In genomic region chr7:138066954-138067394, GRCh38 we compare ENCODE assay signal across 26 cellular contexts. TPM values are rescaled to one million over a fixed set of nuclear protein-coding genes. Genes with fewer than 3 reads are reported as not detected.
A peak's percentile ranks its signal among the peaks of the same experiment; 100 is the strongest.
DNase-seq lines count a peak whose midpoint lies in the region; ATAC-seq and TF ChIP-seq lines count a peak whose summit lies in the region.
"Had no signal": no experiment of that assay in that cellular context is flagged by ENCODE, and none has a peak within 500 bp of the region (broad histone marks: within the 10 kb centered on the region; RNA-seq: fewer than 3 reads in every experiment).

No MANE protein-coding gene starts in this region.

- DNase-seq in GM23338 (ENCODE audit: low spot score) (no peak), left lobe of liver (ENCODE audit: low spot score) (no peak), DMS53 treated with DMSO at 0.1 percent for 48 hours (lab: John Stamatoyannopoulos, UW; ENCODE audit: unreplicated experiment) (no peak), neural progenitor cell (ENCODE audit: low spot score) (no peak)
- no peak for DNase-seq in effector CD4-positive, alpha-beta T cell
- DNase-seq in activated CD4-positive, alpha-beta T cell treated with anti-CD3 and anti-CD28 coated beads for 1 hour = no peak
- DNase-seq: ACHN; activated CD4-positive, alpha-beta T cell treated with anti-CD3 and anti-CD28 coated beads, Interleukin-2, amount 10 ng/mL, durations not matched to agents 24 days and 14 days; activated naive CD4-positive, alpha-beta T cell treated with anti-CD3 and anti-CD28 coated beads, Interleukin-2, amount 10 ng/mL, durations not matched to agents 7 days and 5 days; DMS153; effector memory CD8-positive, alpha-beta T cell; glutamatergic neuron; GM23248; MM.1S; naive B cell; NCI-H1694 treated with DMSO at 0.1 percent for 48 hours; NCI-H446; ovary had no signal

- TF ChIP-seq CTCF in GM23338 (conservative IDR thresholded peaks at IDR 0.05; ENCODE audit: low read depth in 2 of 2) = no peak
- no peak for TF ChIP-seq CTCF in neural progenitor cell (IDR thresholded peaks at IDR 0.05)

- no peak overlapping the region for H3K27ac Mint-ChIP-seq in GM23338
- H3K27ac Mint-ChIP-seq in neural progenitor cell = no peak overlapping the region
- H3K27ac Mint-ChIP-seq: activated CD4-positive, alpha-beta T cell treated with anti-CD3 and anti-CD28 coated beads, Interleukin-2, amount 10 ng/mL, durations not matched to agents 24 days and 14 days; activated naive CD4-positive, alpha-beta T cell treated with anti-CD3 and anti-CD28 coated beads, Interleukin-2, amount 10 ng/mL, durations not matched to agents 7 days and 5 days; effector memory CD8-positive, alpha-beta T cell; IgD-negative memory B cell; naive B cell; stimulated activated naive CD8-positive, alpha-beta T cell treated with anti-CD3 and anti-CD28 coated beads, Interleukin-15, Interleukin-2, amounts not matched to agents 100 ng/mL and 50 ng/mL, for 24 hours; type B pancreatic cell had no signal

- H2AFZ ChIP-seq in GM23338 (peak overlapping the region; percentile 16; the same call in 1 of the 2 replicates), neural progenitor cell (replicated peaks) (no peak overlapping the region)
- H2AFZ ChIP-seq: GM23248 had no signal

- no peaks in the 10 kb centered on the region for H3K9me3 ChIP-seq in neural progenitor cell (ENCODE audit: low read depth)
- H3K9me3 ChIP-seq: ovary had no signal

- no peak overlapping the region for H3K27ac ChIP-seq in GM23338 (ENCODE audit: low read depth)
- H3K27ac ChIP-seq in neural progenitor cell = no peak overlapping the region
- H3K27ac ChIP-seq: GM23248, ovary had no signal

- H3K4me2 ChIP-seq in GM23338 (no peak overlapping the region), neural progenitor cell (no peak overlapping the region)

- H3K9me2 ChIP-seq in GM23338 (ENCODE audit: insufficient read depth) = no peaks in the 10 kb centered on the region

- no peak overlapping the region for H3K9ac ChIP-seq in neural progenitor cell
- H3K9ac ChIP-seq: GM23248 had no signal

- H4K20me1 ChIP-seq in GM23338 (replicated peaks; ENCODE audit: insufficient read depth) (no peaks in the 10 kb centered on the region), neural progenitor cell (ENCODE audit: low read depth) (no peaks in the 10 kb centered on the region)

- H3K4me1 Mint-ChIP-seq in GM23338 (peaks cover 14% of the 10 kb centered on the region; the same call in 2 of the 3 replicates), neural progenitor cell (peaks cover 14% of the 10 kb centered on the region)
- H3K4me1 Mint-ChIP-seq: activated CD4-positive, alpha-beta T cell treated with anti-CD3 and anti-CD28 coated beads, Interleukin-2, amount 10 ng/mL, durations not matched to agents 24 days and 14 days; activated naive CD4-positive, alpha-beta T cell treated with anti-CD3 and anti-CD28 coated beads, Interleukin-2, amount 10 ng/mL, durations not matched to agents 7 days and 5 days; IgD-negative memory B cell had no signal

- H3K79me2 ChIP-seq in GM23338 (replicated peaks; ENCODE audit: insufficient read depth) (no peaks in the 10 kb centered on the region), neural progenitor cell (ENCODE audit: low read depth) (no peaks in the 10 kb centered on the region)

- H3K36me3 ChIP-seq in GM23338 (ENCODE audit: insufficient read depth) (no peaks in the 10 kb centered on the region), neural progenitor cell (no peaks in the 10 kb centered on the region)
- H3K36me3 ChIP-seq: ovary had no signal

- H3K4me3 ChIP-seq in GM23338 (no peak overlapping the region), neural progenitor cell (no peak overlapping the region)
- H3K4me3 ChIP-seq: GM23248, ovary had no signal

- no peaks in the 10 kb centered on the region for H3K27me3 ChIP-seq in GM23338 (ENCODE audit: insufficient read depth)
- H3K27me3 ChIP-seq in neural progenitor cell = no peaks in the 10 kb centered on the region
- H3K27me3 ChIP-seq: ovary had no signal

- H3K27me3 Mint-ChIP-seq in GM23338 (ENCODE audit: insufficient read depth, low read depth, poor library complexity) (no peaks in the 10 kb centered on the region), neural progenitor cell (ENCODE audit: insufficient read depth, low read depth) (no peaks in the 10 kb centered on the region)
- H3K27me3 Mint-ChIP-seq: activated CD4-positive, alpha-beta T cell treated with anti-CD3 and anti-CD28 coated beads, Interleukin-2, amount 10 ng/mL, durations not matched to agents 24 days and 14 days; activated naive CD4-positive, alpha-beta T cell treated with anti-CD3 and anti-CD28 coated beads, Interleukin-2, amount 10 ng/mL, durations not matched to agents 7 days and 5 days; type B pancreatic cell had no signal

- H3K9me3 Mint-ChIP-seq in GM23338 (no peaks in the 10 kb centered on the region), neural progenitor cell (no peaks in the 10 kb centered on the region)
- H3K9me3 Mint-ChIP-seq: activated CD4-positive, alpha-beta T cell treated with anti-CD3 and anti-CD28 coated beads, Interleukin-2, amount 10 ng/mL, durations not matched to agents 24 days and 14 days; activated naive CD4-positive, alpha-beta T cell treated with anti-CD3 and anti-CD28 coated beads, Interleukin-2, amount 10 ng/mL, durations not matched to agents 7 days and 5 days; effector memory CD8-positive, alpha-beta T cell; naive B cell; stimulated activated naive CD8-positive, alpha-beta T cell treated with anti-CD3 and anti-CD28 coated beads, Interleukin-15, Interleukin-2, amounts not matched to agents 100 ng/mL and 50 ng/mL, for 24 hours; type B pancreatic cell had no signal

- ATAC-seq in GM18907 (IDR thresholded peaks at IDR 0.05; ENCODE audit: unreplicated experiment) (peak; percentile 91), GM23338 (no peak), HG03175 (IDR thresholded peaks at IDR 0.05; ENCODE audit: unreplicated experiment) (peak; percentile 73), left lobe of liver (peak; percentile 21)
- ATAC-seq: effector memory CD8-positive, alpha-beta T cell had no signal

- H3K36me3 Mint-ChIP-seq in GM23338 (ENCODE audit: low read depth) = no peaks in the 10 kb centered on the region
- H3K36me3 Mint-ChIP-seq in neural progenitor cell = no peaks in the 10 kb centered on the region
- H3K36me3 Mint-ChIP-seq: activated naive CD4-positive, alpha-beta T cell treated with anti-CD3 and anti-CD28 coated beads, Interleukin-2, amount 10 ng/mL, durations not matched to agents 7 days and 5 days; IgD-negative memory B cell; naive B cell; type B pancreatic cell had no signal

- H3K4me1 ChIP-seq in GM23338 (ENCODE audit: insufficient read depth) (no peaks in the 10 kb centered on the region), neural progenitor cell (peaks cover 13% of the 10 kb centered on the region)

- H3K4me3 Mint-ChIP-seq in GM23338 = no peak overlapping the region
- no peak overlapping the region for H3K4me3 Mint-ChIP-seq in neural progenitor cell
- H3K4me3 Mint-ChIP-seq: activated CD4-positive, alpha-beta T cell treated with anti-CD3 and anti-CD28 coated beads, Interleukin-2, amount 10 ng/mL, durations not matched to agents 24 days and 14 days; activated naive CD4-positive, alpha-beta T cell treated with anti-CD3 and anti-CD28 coated beads, Interleukin-2, amount 10 ng/mL, durations not matched to agents 7 days and 5 days; effector memory CD8-positive, alpha-beta T cell; IgD-negative memory B cell; naive B cell; stimulated activated naive CD8-positive, alpha-beta T cell treated with anti-CD3 and anti-CD28 coated beads, Interleukin-15, Interleukin-2, amounts not matched to agents 100 ng/mL and 50 ng/mL, for 24 hours; type B pancreatic cell had no signal

- H3F3A ChIP-seq in GM23338 (replicated peaks; ENCODE audit: low read depth) (no peaks in the 10 kb centered on the region), neural progenitor cell (ENCODE audit: low read depth) (no peaks in the 10 kb centered on the region)

TF ChIP-seq in GM23338, 12 proteins besides CTCF, POLR2A, EP300 and RAD21:
- TF ChIP-seq ZNF114 (CRISPR knock-in tag; IDR thresholded peaks at IDR 0.05) (no peak), ZNF331 (CRISPR knock-in tag; IDR thresholded peaks at IDR 0.05; ENCODE audit: low read depth) (no peak), EZH2phosphoT487 (IDR thresholded peaks at IDR 0.05; ENCODE audit: unreplicated experiment) (no peak), CREB1 (CRISPR knock-in tag; IDR thresholded peaks at IDR 0.05; ENCODE audit: low read depth) (no peak), ETS1 (IDR thresholded peaks at IDR 0.05) (no peak), JUNB (IDR thresholded peaks at IDR 0.05; ENCODE audit: unreplicated experiment) (no peak), EZH2 (IDR thresholded peaks at IDR 0.05; ENCODE audit: low read depth, unreplicated experiment) (no peak)
TF ChIP-seq in GM23338: peak in this region for 0.

RNA-seq across cellular contexts. Expression of gene AKR1D1, which starts 9.3 kb away (rescaled TPM):
- 0.14 TPM in 1 of 2 replicates, not detected in the other for total RNA-seq in GM23338 (2014; rRNA removed; shearing (Covaris generic))
- not detected in 2 replicates for polyA plus RNA-seq in GM23338 (2016; fragmentation: Nextera tagmentation; extraction: Ambion mirVana)
- total RNA-seq in left lobe of liver (206 TPM), neural progenitor cell (ENCODE audit: low replicate concordance) (0.28 TPM in 1 of 2 replicates, not detected in the other)
- total RNA-seq: activated CD4-positive, alpha-beta T cell treated with anti-CD3 and anti-CD28 coated beads, Interleukin-2, amount 10 ng/mL, durations not matched to agents 24 days and 14 days; astrocyte; chondrocyte; GM23248; lung microvascular endothelial cell; ovary had no signal
- polyA plus RNA-seq: GM23248, IgD-negative memory B cell, ovary had no signal

Comparison
In these comparisons a context has a peak if more than half of its experiments do, and no peak if none do; other contexts are left out.
1. RNA of gene AKR1D1, which starts 9.3 kb away (total RNA-seq): 206 TPM in left lobe of liver (single experiment); 0.14 TPM in GM23338 and 0.28 TPM in neural progenitor cell; every median in the first group is over 100 times any median in the second.